17 cellular contexts compared by ENCODE assay signal in the genomic region with DNA sequence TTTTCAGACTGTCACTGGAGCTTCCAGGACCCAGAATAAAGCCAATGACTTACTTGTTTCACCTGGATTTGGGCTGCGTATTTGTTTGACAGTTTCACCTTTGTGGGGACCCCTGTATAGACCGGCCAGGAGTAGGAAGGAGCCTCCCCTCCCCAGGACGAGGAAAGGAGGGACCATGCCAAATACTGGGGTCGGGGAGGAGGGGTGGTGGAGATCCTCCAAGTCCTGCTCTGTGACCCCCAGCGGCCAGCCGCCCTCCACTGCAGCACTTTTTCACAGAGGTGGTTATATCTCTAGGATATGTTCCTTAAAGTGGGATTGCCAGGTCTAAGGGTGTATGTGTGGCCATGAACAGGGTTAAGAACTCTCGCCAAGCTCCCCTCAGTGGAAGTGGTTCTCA. TPM values are rescaled to one million over a fixed set of nuclear protein-coding genes. Genes with fewer than 3 reads are reported as not detected.
DNase-seq lines count a peak whose midpoint lies in the region; TF ChIP-seq lines count a peak whose summit lies in the region.
"Had no signal": no experiment of that assay in that cellular context is flagged by ENCODE, and none has a peak within 500 bp of the region (broad histone marks: within the 10 kb centered on the region; RNA-seq: fewer than 3 reads in every experiment).

No MANE protein-coding gene starts in this region.

- no peaks in the 10 kb centered on the region for H3K79me2 ChIP-seq in osteoblast (ENCODE audit: insufficient read depth, low read length)

- H4K20me1 ChIP-seq in osteoblast (ENCODE audit: insufficient read depth, low read length), result no peaks in the 10 kb centered on the region

- DNase-seq in esophagus muscularis mucosa (ENCODE audit: extremely low spot score), result peak; percentile 90
- peak; percentile 22 for DNase-seq in osteoblast (ENCODE audit: insufficient read length, low spot score, missing footprints)
- peak; percentile 6 for DNase-seq in testis
- no peak for DNase-seq in medulla oblongata (ENCODE audit: extremely low spot score)
- DNase-seq in stimulated activated CD4-positive, alpha-beta T cell treated with anti-CD3 and anti-CD28 coated beads, Interleukin-4, amount 100 ng/mL, for 4 hours, result no peak
- DNase-seq in NCI-H748 treated with DMSO at 0.1 percent for 48 hours (lab: John Stamatoyannopoulos, UW), result no peak
- DNase-seq: C1 segment of cervical spinal cord; Calu3; CD4-positive, alpha-beta memory T cell; COR-L47; DMS53; DMS79 treated with DMSO at 0.1 percent for 48 hours; GF-D8; HFFc6 had no signal

- H3K4me3 ChIP-seq in esophagus muscularis mucosa (no peak overlapping the region), osteoblast (ENCODE audit: insufficient read depth, low read length) (no peak overlapping the region), testis (no peak overlapping the region)
- H3K4me3 ChIP-seq: GM23338, HAP-1 had no signal

- no peak for TF ChIP-seq EP300 in esophagus muscularis mucosa (IDR thresholded peaks at IDR 0.05)

- 79% methylated on average over 7 of the region's 7 CpGs for WGBS in esophagus muscularis mucosa
- WGBS in testis, 2 donors, result 84 to 92% methylated on average over 7 of the region's 7 CpGs

- H3K4me2 ChIP-seq in osteoblast (ENCODE audit: insufficient read depth, low read length), result no peak overlapping the region
- H3K4me2 ChIP-seq: GM23338 had no signal

- TF ChIP-seq CTCF in esophagus muscularis mucosa (IDR thresholded peaks at IDR 0.05) (no peak), osteoblast (IDR thresholded peaks at IDR 0.05; ENCODE audit: extremely low read depth, low read depth, low read length) (no peak), testis (IDR thresholded peaks at IDR 0.05) (no peak)

- H3K27me3 ChIP-seq in esophagus muscularis mucosa (peaks cover 0 to 15% (median 0%) of the 10 kb centered on the region in 4 donors), osteoblast (ENCODE audit: insufficient read depth, low read length) (no peaks in the 10 kb centered on the region), testis (no peaks in the 10 kb centered on the region)

- intact Hi-C loops in esophagus muscularis mucosa (cut with DNase I) (no loop called here), testis (cut with DNase I; ENCODE audit: low total_unique reads) (no loop called here)

- H2AFZ ChIP-seq in osteoblast (ENCODE audit: low read length), result no peak overlapping the region
- H2AFZ ChIP-seq: GM23338 had no signal

- H3K36me3 ChIP-seq in esophagus muscularis mucosa (no peaks in the 10 kb centered on the region), osteoblast (ENCODE audit: insufficient read depth, low read length) (no peaks in the 10 kb centered on the region), testis (ENCODE audit: low read depth, missing control alignments) (no peaks in the 10 kb centered on the region)
- H3K36me3 ChIP-seq: HAP-1 had no signal

- H3K27ac ChIP-seq in esophagus muscularis mucosa (replicated peaks in 1 of 4), result no peak overlapping the region
- H3K27ac ChIP-seq in osteoblast (ENCODE audit: low read depth, low read length), result no peak overlapping the region
- no peak overlapping the region for H3K27ac ChIP-seq in testis

- H3K9me3 ChIP-seq in esophagus muscularis mucosa, result no peaks in the 10 kb centered on the region
- no peaks in the 10 kb centered on the region for H3K9me3 ChIP-seq in osteoblast (ENCODE audit: low read depth, low read length)
- no peaks in the 10 kb centered on the region for H3K9me3 ChIP-seq in testis
- H3K9me3 ChIP-seq: HAP-1 had no signal

- TF ChIP-seq POLR2A in esophagus muscularis mucosa (IDR thresholded peaks at IDR 0.05; ENCODE audit: low read depth), result no peak
- TF ChIP-seq POLR2A in testis (IDR thresholded peaks at IDR 0.05), result no peak

- H3K4me1 ChIP-seq in esophagus muscularis mucosa (no peaks in the 10 kb centered on the region), osteoblast (ENCODE audit: insufficient read depth, low read length) (no peaks in the 10 kb centered on the region), testis (no peaks in the 10 kb centered on the region)
- H3K4me1 ChIP-seq: HAP-1 had no signal

RNA-seq across cellular contexts. Expression of gene ZNF492, which starts 25.7 kb away (rescaled TPM):
- total RNA-seq in esophagus muscularis mucosa, result under 1 TPM; under 0.01 to 0.42 (median 0.15) TPM
- total RNA-seq in osteoblast, result 0.29 and 0.36 TPM in 2 replicates
- 1 to 10 TPM; 2.7 to 3.3 TPM for total RNA-seq in testis
- polyA plus RNA-seq in testis (ENCODE audit: insufficient read depth, low read depth, low replicate concordance), result 1.2 TPM
- total RNA-seq: A673, Calu3 had no signal

Comparison
In these comparisons a context has a peak if more than half of its experiments do, and no peak if none do; other contexts are left out.
1. DNase-seq: peak in esophagus muscularis mucosa (single experiment), osteoblast (single experiment) and testis (single experiment); none in medulla oblongata (single experiment), stimulated activated CD4-positive, alpha-beta T cell treated with anti-CD3 and anti-CD28 coated beads, Interleukin-4, amount 100 ng/mL, for 4 hours (0 of 2) and NCI-H748 treated with DMSO at 0.1 percent for 48 hours (single experiment).